ENCODE assay signal across 1 cellular context in genomic region chr22:17981497-17981896, GRCh38.
TF ChIP-seq lines count a peak whose summit lies in the region.

No MANE protein-coding gene starts in this region.

TF ChIP-seq in H1, 55 proteins besides CTCF, POLR2A, EP300 and RAD21:
- TF ChIP-seq POLR2AphosphoS5 (IDR thresholded peaks at IDR 0.05; ENCODE audit: low read depth, low read length): no peak
- no peak for TF ChIP-seq RFX5 (IDR thresholded peaks at IDR 0.05; ENCODE audit: borderline replicate concordance, low read depth, low read length)
- no peak for TF ChIP-seq CREB1 (IDR thresholded peaks at IDR 0.05)
- TF ChIP-seq KDM1A (IDR thresholded peaks at IDR 0.05; ENCODE audit: borderline replicate concordance, low read length): no peak
- TF ChIP-seq TCF12 (IDR thresholded peaks at IDR 0.05; ENCODE audit: low read depth, low read length): 0 out of 2 replicates have a peak, but pooled peaks have one; percentile 24
- no peak for TF ChIP-seq FOSL1 (IDR thresholded peaks at IDR 0.05; ENCODE audit: insufficient read depth, low read depth, low read length)
TF ChIP-seq in H1: peak in this region for 1.
